Comparison of ENCODE assay signal across 10 cellular contexts in the genomic region with DNA sequence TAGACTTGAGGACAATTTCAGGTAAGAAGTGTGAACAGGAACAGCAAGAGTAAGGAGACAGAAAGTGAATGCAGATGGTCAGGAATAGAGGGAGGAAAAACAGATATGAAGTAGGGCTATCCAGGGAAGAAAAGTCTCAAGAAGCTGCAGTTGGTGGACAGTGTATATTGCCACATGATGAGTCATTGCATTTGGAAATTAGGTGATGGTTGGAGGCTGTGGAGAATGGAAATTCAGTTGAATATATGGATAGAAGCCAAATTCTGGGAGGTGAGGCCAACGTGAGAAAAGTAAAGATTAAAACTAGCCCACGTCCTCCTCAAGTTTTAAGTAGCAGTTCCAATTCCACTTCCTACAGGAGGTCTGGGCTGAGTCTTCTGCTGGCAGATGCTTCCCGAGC.
DNase-seq lines count a peak whose midpoint lies in the region; ATAC-seq lines count a peak whose summit lies in the region.
"Had no signal": no experiment of that assay in that cellular context is flagged by ENCODE, and none has a peak within 500 bp of the region (broad histone marks: within the 10 kb centered on the region; RNA-seq: fewer than 3 reads in every experiment).

No MANE protein-coding gene starts in this region.

- peaks cover 62% of the 10 kb centered on the region for H3K4me1 Mint-ChIP-seq in T-helper 2 cell treated with Interferon-gamma antibody and Interleukin-4, amounts not matched to agents 5 μg/mL and 100 μg/mL, for 36 hours (ENCODE audit: low read depth)
- H3K4me1 Mint-ChIP-seq in activated naive CD8-positive, alpha-beta T cell treated with anti-CD3 and anti-CD28 coated beads for 36 hours, result peaks cover 56% of the 10 kb centered on the region

- ATAC-seq in HG03469 (IDR thresholded peaks at IDR 0.05; ENCODE audit: unreplicated experiment), result no peak

- H3K27ac Mint-ChIP-seq in T-helper 2 cell treated with Interferon-gamma antibody and Interleukin-4, amounts not matched to agents 5 μg/mL and 100 μg/mL, for 36 hours, result peak overlapping the region; percentile 82
- peak overlapping the region; percentile 22 for H3K27ac Mint-ChIP-seq in activated naive CD8-positive, alpha-beta T cell treated with anti-CD3 and anti-CD28 coated beads for 36 hours

- DNase-seq in T-helper 2 cell treated with Interferon-gamma antibody and Interleukin-4, amounts not matched to agents 5 μg/mL and 100 μg/mL, for 36 hours (ENCODE audit: low spot score), result no peak
- DNase-seq in T-helper 2 cell (no peak), LHCN-M2 (ENCODE audit: low read depth) (peak; percentile 23), iris pigment epithelial cell (ENCODE audit: low read depth) (peak; percentile 79), SK-N-DZ (ENCODE audit: low spot score) (no peak)
- DNase-seq in activated naive CD8-positive, alpha-beta T cell treated with anti-CD3 and anti-CD28 coated beads for 36 hours, result no peak
- no peak for DNase-seq in activated CD8-positive, alpha-beta memory T cell treated with anti-CD3 and anti-CD28 coated beads, Interleukin-2, amount 50 U/mL, for 48 hours
- DNase-seq: activated naive CD4-positive, alpha-beta T cell treated with anti-CD3 and anti-CD28 coated beads, Interleukin-2, amount 50 U/mL, for 16 hours; midbrain had no signal

- H3K9me3 Mint-ChIP-seq in T-helper 2 cell treated with Interferon-gamma antibody and Interleukin-4, amounts not matched to agents 5 μg/mL and 100 μg/mL, for 36 hours, result peaks cover 23% of the 10 kb centered on the region
- H3K9me3 Mint-ChIP-seq in activated naive CD8-positive, alpha-beta T cell treated with anti-CD3 and anti-CD28 coated beads for 36 hours, result peaks cover 21% of the 10 kb centered on the region

- H3K36me3 Mint-ChIP-seq in T-helper 2 cell treated with Interferon-gamma antibody and Interleukin-4, amounts not matched to agents 5 μg/mL and 100 μg/mL, for 36 hours (ENCODE audit: low read depth), result peaks cover 34% of the 10 kb centered on the region
- H3K36me3 Mint-ChIP-seq in activated naive CD8-positive, alpha-beta T cell treated with anti-CD3 and anti-CD28 coated beads for 36 hours, result peaks cover 34% of the 10 kb centered on the region

- H3K27me3 Mint-ChIP-seq in T-helper 2 cell treated with Interferon-gamma antibody and Interleukin-4, amounts not matched to agents 5 μg/mL and 100 μg/mL, for 36 hours (ENCODE audit: low read depth), result no peaks in the 10 kb centered on the region
- H3K27me3 Mint-ChIP-seq in activated naive CD8-positive, alpha-beta T cell treated with anti-CD3 and anti-CD28 coated beads for 36 hours, result no peaks in the 10 kb centered on the region

- peak overlapping the region; percentile 60 for H3K4me3 Mint-ChIP-seq in T-helper 2 cell treated with Interferon-gamma antibody and Interleukin-4, amounts not matched to agents 5 μg/mL and 100 μg/mL, for 36 hours
- H3K4me3 Mint-ChIP-seq in activated naive CD8-positive, alpha-beta T cell treated with anti-CD3 and anti-CD28 coated beads for 36 hours, result no peak overlapping the region

Comparison
In these comparisons a context has a peak if more than half of its experiments do, and no peak if none do; other contexts are left out.
1. DNase-seq: peak in LHCN-M2 (single experiment) and iris pigment epithelial cell (single experiment); none in T-helper 2 cell treated with Interferon-gamma antibody and Interleukin-4, amounts not matched to agents 5 μg/mL and 100 μg/mL, for 36 hours (single experiment), T-helper 2 cell (0 of 5), activated naive CD8-positive, alpha-beta T cell treated with anti-CD3 and anti-CD28 coated beads for 36 hours (single experiment), SK-N-DZ (single experiment) and activated CD8-positive, alpha-beta memory T cell treated with anti-CD3 and anti-CD28 coated beads, Interleukin-2, amount 50 U/mL, for 48 hours (single experiment).